In genomic region chr1:175629318-175629694, GRCh38 we compare ENCODE assay signal across 12 cellular contexts.
"Had no signal": no experiment of that assay in that cellular context is flagged by ENCODE, and none has a peak within 500 bp of the region (broad histone marks: within the 10 kb centered on the region; RNA-seq: fewer than 3 reads in every experiment).

No MANE protein-coding gene starts in this region.

- H3K36me3 Mint-ChIP-seq: natural killer cell treated with Interleukin-12 subunit alpha and Interleukin-12 subunit beta and Interleukin-15 and Interleukin-18, amount 100 ng/mL, for 72 hours had no signal

- H3K4me3 Mint-ChIP-seq: activated naive CD4-positive, alpha-beta T cell treated with anti-CD3 and anti-CD28 coated beads for 36 hours; activated T-cell treated with anti-CD3 and anti-CD28 coated beads, Interleukin-2, amount 50 U/mL, for 4 hours; natural killer cell treated with Interleukin-12 subunit alpha and Interleukin-12 subunit beta and Interleukin-15 and Interleukin-18, amount 100 ng/mL, for 72 hours had no signal

- H3K27ac Mint-ChIP-seq: activated naive CD4-positive, alpha-beta T cell treated with anti-CD3 and anti-CD28 coated beads for 36 hours; natural killer cell treated with Interleukin-12 subunit alpha and Interleukin-12 subunit beta and Interleukin-15 and Interleukin-18, amount 100 ng/mL, for 72 hours had no signal

- H3K9me3 Mint-ChIP-seq: activated naive CD4-positive, alpha-beta T cell treated with anti-CD3 and anti-CD28 coated beads for 36 hours; activated T-cell treated with anti-CD3 and anti-CD28 coated beads, Interleukin-2, amount 50 U/mL, for 4 hours had no signal

- ATAC-seq: activated T-cell treated with anti-CD3 and anti-CD28 coated beads, Interleukin-2, amount 50 U/mL, for 4 hours; left colon; natural killer cell treated with Interleukin-12 subunit alpha and Interleukin-12 subunit beta and Interleukin-15 and Interleukin-18, amount 100 ng/mL, for 72 hours had no signal

- DNase-seq: activated CD4-positive, alpha-beta T cell treated with anti-CD3 and anti-CD28 coated beads, Interleukin-2, amount 50 U/mL, for 1 hour; activated CD4-positive, CD25-positive, alpha-beta regulatory T cell treated with anti-CD3 and anti-CD28 coated beads, Interleukin-2, amount 50 U/mL, for 72 hours; activated CD8-positive, alpha-beta memory T cell treated with anti-CD3 and anti-CD28 coated beads, Interleukin-2, amount 50 U/mL, for 4 hours; activated naive CD4-positive, alpha-beta T cell treated with anti-CD3 and anti-CD28 coated beads for 36 hours; activated T-cell treated with anti-CD3 and anti-CD28 coated beads, Interleukin-2, amount 50 U/mL, for 4 hours; brain microvascular endothelial cell; central memory CD4-positive, alpha-beta T cell; spleen; stimulated activated naive CD4-positive, alpha-beta T cell; T-helper 9 cell had no signal
